In the genomic region with DNA sequence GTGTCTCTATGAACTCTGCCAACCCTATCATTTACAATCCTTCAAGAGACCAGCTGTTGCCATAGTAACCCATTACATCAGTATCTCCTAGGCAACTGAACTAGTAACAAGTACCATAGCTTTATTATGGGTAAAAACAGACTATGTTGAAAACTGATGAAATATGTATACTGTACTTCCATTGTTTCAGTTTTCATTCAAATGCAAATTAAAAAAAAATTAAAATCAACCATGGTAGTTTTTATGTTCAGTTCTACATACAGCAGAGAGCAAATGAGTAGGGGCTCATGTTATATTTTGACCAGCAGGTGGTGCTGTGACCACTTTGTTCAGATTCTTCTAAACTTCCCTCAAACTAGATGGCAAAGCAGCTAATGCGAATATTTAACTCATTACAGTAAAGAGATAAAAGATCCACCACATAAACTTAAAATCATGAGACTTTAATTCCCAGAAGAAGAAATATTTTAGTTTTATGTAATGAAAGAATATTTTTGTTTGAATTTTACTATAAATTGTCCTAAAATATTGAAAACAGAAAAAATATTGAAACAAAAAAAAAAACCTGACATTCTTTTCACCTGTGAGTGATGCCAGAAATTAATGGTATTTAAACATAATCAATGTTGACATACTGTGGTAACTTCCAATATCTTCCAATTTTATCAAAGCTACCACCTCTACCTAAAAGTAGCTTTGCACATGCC, we compare ENCODE assay signal across 8 cellular contexts.
DNase-seq lines count a peak whose midpoint lies in the region; ATAC-seq, FAIRE-seq and TF ChIP-seq lines count a peak whose summit lies in the region.

No MANE protein-coding gene starts in this region.

- H3K27me3 ChIP-seq in parathyroid adenoma (ENCODE audit: control insufficient read depth, insufficient read depth, low read length) (no peaks in the 10 kb centered on the region), vagina (no peaks in the 10 kb centered on the region)

- intact Hi-C loops in Calu3 (cut with micrococcal nuclease; ENCODE audit: unreplicated experiment) = loop anchor here (1.0 to 10.0 kb wide), 7 partner anchors 151 to 1703 kb away; no protein-coding TSS in a partner anchor
- intact Hi-C loops in vagina (cut with DNase I) = loop anchor here (10.0 kb wide), 2 partner anchors 155 to 1455 kb away; a partner anchor contains a TSS

- no peak overlapping the region for H2AFZ ChIP-seq in parathyroid adenoma

- BruUV-seq in Calu3 (replicated peaks; lab: Mats Ljungman, UMichigan) = no TSS peak

- H3K27ac ChIP-seq in parathyroid adenoma (no peak overlapping the region), vagina (no peak overlapping the region)

- no peak for TF ChIP-seq POLR2A in vagina (IDR thresholded peaks at IDR 0.05)

- H3K4me3 Mint-ChIP-seq in Calu3 (ENCODE audit: low read depth, unreplicated experiment) = no peak overlapping the region

- H3K36me3 Mint-ChIP-seq in Calu3 (ENCODE audit: insufficient read depth, unreplicated experiment) = no peaks in the 10 kb centered on the region

- H3K27me3 Mint-ChIP-seq in Calu3 (ENCODE audit: unreplicated experiment) = no peaks in the 10 kb centered on the region

- no peaks in the 10 kb centered on the region for H3K9me3 ChIP-seq in parathyroid adenoma (ENCODE audit: control insufficient read depth, low read length)
- H3K9me3 ChIP-seq in vagina = no peaks in the 10 kb centered on the region

- no peaks in the 10 kb centered on the region for H3K79me2 ChIP-seq in parathyroid adenoma

- H3K4me1 Mint-ChIP-seq in Calu3 (ENCODE audit: low read depth, unreplicated experiment) = no peaks in the 10 kb centered on the region

- H3K9ac ChIP-seq in parathyroid adenoma = no peak overlapping the region

- peak; percentile 98 for FAIRE-seq in frontal cortex (lab: Jason Lieb, UNC)

- no peaks in the 10 kb centered on the region for H3K9me3 Mint-ChIP-seq in Calu3 (ENCODE audit: low read depth, unreplicated experiment)

- ATAC-seq in GM21619 (IDR thresholded peaks at IDR 0.05; ENCODE audit: unreplicated experiment) = peak; percentile 32

- CTCF ChIA-PET in Calu3 (lab: Charles Lee) = interaction anchor here (0.6 to 2.4 kb wide), 10 partner anchors 58 to 1708 kb away, joined by 3 to 8 read pairs (median 3); a partner anchor contains a TSS

- H3K4me3 ChIP-seq in parathyroid adenoma (ENCODE audit: low read depth, low read length) = no peak overlapping the region
- no peak overlapping the region for H3K4me3 ChIP-seq in vagina

- TF ChIP-seq CTCF in Calu3 (IDR thresholded peaks at IDR 0.05; ENCODE audit: unreplicated experiment) (peak; percentile 61), LNCAP (IDR thresholded peaks at IDR 0.05) (peak; percentile 83), parathyroid adenoma (IDR thresholded peaks at IDR 0.05) (peak; percentile 69), vagina (IDR thresholded peaks at IDR 0.05) (peak; percentile 66 to 74 (median 67))

- H3K4me2 ChIP-seq in parathyroid adenoma (ENCODE audit: low read length) = no peak overlapping the region

- no peak overlapping the region for H3K27ac Mint-ChIP-seq in Calu3 (ENCODE audit: unreplicated experiment)

- H3K4me1 ChIP-seq in parathyroid adenoma (no peaks in the 10 kb centered on the region), vagina (peaks cover 2% of the 10 kb centered on the region)

- DNase-seq in Calu3 (peak; percentile 68), RKO (ENCODE audit: low spot score) (peak; percentile 74), frontal cortex (ENCODE audit: low spot score in 2 of 2) (peak in 1 of 2 donors; percentile 12), vagina (ENCODE audit: extremely low spot score in 2 of 2) (no peak)
- DNase-seq in activated T-helper 9 cell treated with anti-CD3 and anti-CD28 coated beads, Interleukin-2, amount 50 U/mL, for 16 hours (ENCODE audit: low read depth) = peak; percentile 17

- no peaks in the 10 kb centered on the region for H3K36me3 ChIP-seq in parathyroid adenoma (ENCODE audit: control insufficient read depth, insufficient read depth, low read length)
- H3K36me3 ChIP-seq in vagina = no peaks in the 10 kb centered on the region

Comparison
In these comparisons a context has a peak if more than half of its experiments do, and no peak if none do; other contexts are left out.
1. DNase-seq: peak in Calu3 (single experiment), RKO (single experiment) and activated T-helper 9 cell treated with anti-CD3 and anti-CD28 coated beads, Interleukin-2, amount 50 U/mL, for 16 hours (single experiment); none in vagina (0 of 2).
2. Peak in every context shown above with its lines, with median percentiles within 50 percentile points of each other: CTCF ChIP-seq.